In genomic region chr12:106956048-106956935, GRCh38 we compare ENCODE assay signal across 1 cellular context.
TF ChIP-seq lines count a peak whose summit lies in the region.

No MANE protein-coding gene starts in this region.

TF ChIP-seq in HEK293, 187 proteins besides CTCF, POLR2A, EP300 and RAD21 (continued from another document and continues in another):
- TF ChIP-seq HIC1 (tag by site-specific recombination; IDR thresholded peaks at IDR 0.05): peak; percentile 35
- no peak for TF ChIP-seq ZFP69B (tag by site-specific recombination; IDR thresholded peaks at IDR 0.05)
- no peak for TF ChIP-seq ZNF639 (tag by site-specific recombination; IDR thresholded peaks at IDR 0.05)
- TF ChIP-seq ZNF830 (tag by site-specific recombination; IDR thresholded peaks at IDR 0.05; ENCODE audit: low read depth): no peak
- no peak for TF ChIP-seq BCL6B (tag by site-specific recombination; IDR thresholded peaks at IDR 0.05)
- TF ChIP-seq ZNF404 (tag by site-specific recombination; IDR thresholded peaks at IDR 0.05): no peak
- no peak for TF ChIP-seq ZNF510 (tag by site-specific recombination; IDR thresholded peaks at IDR 0.05; ENCODE audit: insufficient replicate concordance)
- no peak for TF ChIP-seq KLF10 (tag by site-specific recombination; IDR thresholded peaks at IDR 0.05)
- TF ChIP-seq ZEB2 (tag by site-specific recombination; IDR thresholded peaks at IDR 0.05): peak; percentile 33; the same call in 1 of the 2 replicates
- peak; percentile 62 for TF ChIP-seq GLIS1 (tag by site-specific recombination; IDR thresholded peaks at IDR 0.05)
- TF ChIP-seq ZSCAN16 (tag by site-specific recombination; IDR thresholded peaks at IDR 0.05): no peak
- TF ChIP-seq ZNF707 (tag by site-specific recombination; IDR thresholded peaks at IDR 0.05): no peak
- no peak for TF ChIP-seq ZNF571 (tag by site-specific recombination; IDR thresholded peaks at IDR 0.05)
- TF ChIP-seq ZNF280C (tag by site-specific recombination; IDR thresholded peaks at IDR 0.05): no peak
- no peak for TF ChIP-seq ZNF324 (tag by site-specific recombination; IDR thresholded peaks at IDR 0.05)
- no peak for TF ChIP-seq ZNF585B (tag by site-specific recombination; IDR thresholded peaks at IDR 0.05)
- TF ChIP-seq ZFP3 (tag by site-specific recombination; IDR thresholded peaks at IDR 0.05; ENCODE audit: low read depth): no peak
- TF ChIP-seq ZNF664 (tag by site-specific recombination; IDR thresholded peaks at IDR 0.05): no peak
- no peak for TF ChIP-seq ZNF266 (tag by site-specific recombination; IDR thresholded peaks at IDR 0.05; ENCODE audit: low read depth)
- TF ChIP-seq ZNF747 (tag by site-specific recombination; IDR thresholded peaks at IDR 0.05): no peak
- no peak for TF ChIP-seq SETDB1 (IDR thresholded peaks at IDR 0.05; ENCODE audit: insufficient read length, low read length)
- peak; percentile 92 for TF ChIP-seq ZNF335 (tag by site-specific recombination; conservative IDR thresholded peaks at IDR 0.05)
- no peak for TF ChIP-seq ZNF670 (tag by site-specific recombination; IDR thresholded peaks at IDR 0.05; ENCODE audit: low read depth)
- TF ChIP-seq ZNF274 (IDR thresholded peaks at IDR 0.05; ENCODE audit: low read length): no peak
- TF ChIP-seq ZNF274 (tag by site-specific recombination; IDR thresholded peaks at IDR 0.05; ENCODE audit: borderline replicate concordance): no peak
- no peak for TF ChIP-seq ZNF624 (tag by site-specific recombination; IDR thresholded peaks at IDR 0.05)
- TF ChIP-seq ZNF394 (tag by site-specific recombination; IDR thresholded peaks at IDR 0.05; ENCODE audit: borderline replicate concordance): peak; percentile 23; the same call in 1 of the 2 replicates
- no peak for TF ChIP-seq OSR2 (tag by site-specific recombination; IDR thresholded peaks at IDR 0.05)
- no peak for TF ChIP-seq ZNF148 (tag by site-specific recombination; IDR thresholded peaks at IDR 0.05; ENCODE audit: borderline replicate concordance)
- no peak for TF ChIP-seq KLF17 (tag by site-specific recombination; IDR thresholded peaks at IDR 0.05)
- no peak for TF ChIP-seq ZNF366 (tag by site-specific recombination; conservative IDR thresholded peaks at IDR 0.05)
- no peak for TF ChIP-seq ZNF174 (tag by site-specific recombination; IDR thresholded peaks at IDR 0.05)
- no peak for TF ChIP-seq ZNF138 (tag by site-specific recombination; IDR thresholded peaks at IDR 0.05; ENCODE audit: borderline replicate concordance)
- TF ChIP-seq ZNF112 (tag by site-specific recombination; IDR thresholded peaks at IDR 0.05): no peak
- no peak for TF ChIP-seq ZNF548 (tag by site-specific recombination; IDR thresholded peaks at IDR 0.05)
- no peak for TF ChIP-seq ZNF521 (tag by site-specific recombination; IDR thresholded peaks at IDR 0.05)
- TF ChIP-seq ZNF501 (tag by site-specific recombination; IDR thresholded peaks at IDR 0.05): peak; percentile 22; the same call in 1 of the 2 replicates
- TF ChIP-seq ZNF558 (tag by site-specific recombination; IDR thresholded peaks at IDR 0.05): no peak
- TF ChIP-seq SP2 (tag by site-specific recombination; IDR thresholded peaks at IDR 0.05): peak; percentile 79
- TF ChIP-seq ZIC2 (tag by site-specific recombination; IDR thresholded peaks at IDR 0.05): peak; percentile 75
- TF ChIP-seq ZNF785 (tag by site-specific recombination; IDR thresholded peaks at IDR 0.05): no peak
- no peak for TF ChIP-seq AEBP2 (tag by site-specific recombination; IDR thresholded peaks at IDR 0.05; ENCODE audit: borderline replicate concordance)
- TF ChIP-seq ELK4 (IDR thresholded peaks at IDR 0.05; ENCODE audit: borderline replicate concordance, low read depth, low read length): no peak
- peak; percentile 85 for TF ChIP-seq SCRT1 (tag by site-specific recombination; IDR thresholded peaks at IDR 0.05; ENCODE audit: borderline replicate concordance)
- 0 out of 2 replicates have a peak, but pooled peaks have one; percentile 35 for TF ChIP-seq ZNF223 (tag by site-specific recombination; IDR thresholded peaks at IDR 0.05)
- peak; percentile 96 for TF ChIP-seq PRDM10 (tag by site-specific recombination; IDR thresholded peaks at IDR 0.05)
- TF ChIP-seq SP3 (tag by site-specific recombination; IDR thresholded peaks at IDR 0.05): peak; percentile 6; the same call in 1 of the 2 replicates
